ENCODE assay signal across 2 cellular contexts in the genomic region with DNA sequence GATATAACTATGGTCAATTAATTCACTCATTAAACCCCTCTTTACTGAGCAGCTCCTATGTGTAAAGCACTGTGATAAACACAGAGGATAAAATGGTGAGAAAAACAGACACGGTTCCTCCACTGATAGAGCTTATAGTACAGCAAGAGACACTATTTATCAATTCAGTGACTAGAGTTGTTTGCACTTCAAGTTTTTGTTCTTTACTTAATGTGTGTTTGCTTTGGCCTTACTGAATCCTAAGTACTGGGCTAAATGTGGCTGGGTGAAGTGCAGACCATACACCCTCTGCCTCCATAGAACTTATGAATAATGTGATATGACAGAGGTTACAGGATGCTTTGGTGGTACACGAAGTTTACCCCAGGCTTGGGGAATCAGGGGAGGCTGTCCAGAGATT.
TF ChIP-seq lines count a peak whose summit lies in the region.

No MANE protein-coding gene starts in this region.

TF ChIP-seq in SK-N-SH, 30 proteins besides CTCF, POLR2A, EP300 and RAD21:
- TF ChIP-seq, protein P1, sequence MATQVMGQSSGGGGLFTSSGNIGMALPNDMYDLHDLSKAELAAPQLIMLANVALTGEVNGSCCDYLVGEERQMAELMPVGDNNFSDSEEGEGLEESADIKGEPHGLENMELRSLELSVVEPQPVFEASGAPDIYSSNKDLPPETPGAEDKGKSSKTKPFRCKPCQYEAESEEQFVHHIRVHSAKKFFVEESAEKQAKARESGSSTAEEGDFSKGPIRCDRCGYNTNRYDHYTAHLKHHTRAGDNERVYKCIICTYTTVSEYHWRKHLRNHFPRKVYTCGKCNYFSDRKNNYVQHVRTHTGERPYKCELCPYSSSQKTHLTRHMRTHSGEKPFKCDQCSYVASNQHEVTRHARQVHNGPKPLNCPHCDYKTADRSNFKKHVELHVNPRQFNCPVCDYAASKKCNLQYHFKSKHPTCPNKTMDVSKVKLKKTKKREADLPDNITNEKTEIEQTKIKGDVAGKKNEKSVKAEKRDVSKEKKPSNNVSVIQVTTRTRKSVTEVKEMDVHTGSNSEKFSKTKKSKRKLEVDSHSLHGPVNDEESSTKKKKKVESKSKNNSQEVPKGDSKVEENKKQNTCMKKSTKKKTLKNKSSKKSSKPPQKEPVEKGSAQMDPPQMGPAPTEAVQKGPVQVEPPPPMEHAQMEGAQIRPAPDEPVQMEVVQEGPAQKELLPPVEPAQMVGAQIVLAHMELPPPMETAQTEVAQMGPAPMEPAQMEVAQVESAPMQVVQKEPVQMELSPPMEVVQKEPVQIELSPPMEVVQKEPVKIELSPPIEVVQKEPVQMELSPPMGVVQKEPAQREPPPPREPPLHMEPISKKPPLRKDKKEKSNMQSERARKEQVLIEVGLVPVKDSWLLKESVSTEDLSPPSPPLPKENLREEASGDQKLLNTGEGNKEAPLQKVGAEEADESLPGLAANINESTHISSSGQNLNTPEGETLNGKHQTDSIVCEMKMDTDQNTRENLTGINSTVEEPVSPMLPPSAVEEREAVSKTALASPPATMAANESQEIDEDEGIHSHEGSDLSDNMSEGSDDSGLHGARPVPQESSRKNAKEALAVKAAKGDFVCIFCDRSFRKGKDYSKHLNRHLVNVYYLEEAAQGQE (IDR thresholded peaks at IDR 0.05; ENCODE audit: low read depth, low read length), result no peak
- TF ChIP-seq FOXM1 (IDR thresholded peaks at IDR 0.05; ENCODE audit: low read depth), result no peak
- TF ChIP-seq POLR2AphosphoS5 (IDR thresholded peaks at IDR 0.05; ENCODE audit: low read depth, low read length), result no peak
- no peak for TF ChIP-seq JUND (IDR thresholded peaks at IDR 0.05)
- TF ChIP-seq SIN3A (IDR thresholded peaks at IDR 0.05; ENCODE audit: borderline replicate concordance, low read depth, low read length), result no peak
- no peak for TF ChIP-seq GATA2 (CRISPR knock-in tag; IDR thresholded peaks at IDR 0.05)
TF ChIP-seq in SK-N-SH: peak in this region for 0.

TF ChIP-seq in SK-N-SH treated with all-trans-retinoic acid at 6 μM for 48 hours, 23 proteins besides CTCF, POLR2A, EP300 and RAD21 (continued from another document):
- no peak for TF ChIP-seq ZNF8 (CRISPR knock-in tag; IDR thresholded peaks at IDR 0.05)
- TF ChIP-seq, protein P2, sequence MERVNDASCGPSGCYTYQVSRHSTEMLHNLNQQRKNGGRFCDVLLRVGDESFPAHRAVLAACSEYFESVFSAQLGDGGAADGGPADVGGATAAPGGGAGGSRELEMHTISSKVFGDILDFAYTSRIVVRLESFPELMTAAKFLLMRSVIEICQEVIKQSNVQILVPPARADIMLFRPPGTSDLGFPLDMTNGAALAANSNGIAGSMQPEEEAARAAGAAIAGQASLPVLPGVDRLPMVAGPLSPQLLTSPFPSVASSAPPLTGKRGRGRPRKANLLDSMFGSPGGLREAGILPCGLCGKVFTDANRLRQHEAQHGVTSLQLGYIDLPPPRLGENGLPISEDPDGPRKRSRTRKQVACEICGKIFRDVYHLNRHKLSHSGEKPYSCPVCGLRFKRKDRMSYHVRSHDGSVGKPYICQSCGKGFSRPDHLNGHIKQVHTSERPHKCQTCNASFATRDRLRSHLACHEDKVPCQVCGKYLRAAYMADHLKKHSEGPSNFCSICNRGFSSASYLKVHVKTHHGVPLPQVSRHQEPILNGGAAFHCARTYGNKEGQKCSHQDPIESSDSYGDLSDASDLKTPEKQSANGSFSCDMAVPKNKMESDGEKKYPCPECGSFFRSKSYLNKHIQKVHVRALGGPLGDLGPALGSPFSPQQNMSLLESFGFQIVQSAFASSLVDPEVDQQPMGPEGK (CRISPR knock-in tag; IDR thresholded peaks at IDR 0.05; ENCODE audit: borderline replicate concordance), result no peak
- no peak for TF ChIP-seq ARNTL (CRISPR knock-in tag; IDR thresholded peaks at IDR 0.05; ENCODE audit: borderline replicate concordance, low read depth)
- TF ChIP-seq SNAI2 (CRISPR knock-in tag; IDR thresholded peaks at IDR 0.05), result no peak
- no peak for TF ChIP-seq BACH2 (CRISPR knock-in tag; IDR thresholded peaks at IDR 0.05; ENCODE audit: borderline replicate concordance)
- TF ChIP-seq, protein P3, sequence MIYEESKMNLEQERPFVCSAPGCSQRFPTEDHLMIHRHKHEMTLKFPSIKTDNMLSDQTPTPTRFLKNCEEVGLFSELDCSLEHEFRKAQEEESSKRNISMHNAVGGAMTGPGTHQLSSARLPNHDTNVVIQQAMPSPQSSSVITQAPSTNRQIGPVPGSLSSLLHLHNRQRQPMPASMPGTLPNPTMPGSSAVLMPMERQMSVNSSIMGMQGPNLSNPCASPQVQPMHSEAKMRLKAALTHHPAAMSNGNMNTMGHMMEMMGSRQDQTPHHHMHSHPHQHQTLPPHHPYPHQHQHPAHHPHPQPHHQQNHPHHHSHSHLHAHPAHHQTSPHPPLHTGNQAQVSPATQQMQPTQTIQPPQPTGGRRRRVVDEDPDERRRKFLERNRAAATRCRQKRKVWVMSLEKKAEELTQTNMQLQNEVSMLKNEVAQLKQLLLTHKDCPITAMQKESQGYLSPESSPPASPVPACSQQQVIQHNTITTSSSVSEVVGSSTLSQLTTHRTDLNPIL (CRISPR knock-in tag; IDR thresholded peaks at IDR 0.05; ENCODE audit: low read depth), result no peak
- no peak for TF ChIP-seq GLIS3 (CRISPR knock-in tag; IDR thresholded peaks at IDR 0.05)
- TF ChIP-seq, protein P4, sequence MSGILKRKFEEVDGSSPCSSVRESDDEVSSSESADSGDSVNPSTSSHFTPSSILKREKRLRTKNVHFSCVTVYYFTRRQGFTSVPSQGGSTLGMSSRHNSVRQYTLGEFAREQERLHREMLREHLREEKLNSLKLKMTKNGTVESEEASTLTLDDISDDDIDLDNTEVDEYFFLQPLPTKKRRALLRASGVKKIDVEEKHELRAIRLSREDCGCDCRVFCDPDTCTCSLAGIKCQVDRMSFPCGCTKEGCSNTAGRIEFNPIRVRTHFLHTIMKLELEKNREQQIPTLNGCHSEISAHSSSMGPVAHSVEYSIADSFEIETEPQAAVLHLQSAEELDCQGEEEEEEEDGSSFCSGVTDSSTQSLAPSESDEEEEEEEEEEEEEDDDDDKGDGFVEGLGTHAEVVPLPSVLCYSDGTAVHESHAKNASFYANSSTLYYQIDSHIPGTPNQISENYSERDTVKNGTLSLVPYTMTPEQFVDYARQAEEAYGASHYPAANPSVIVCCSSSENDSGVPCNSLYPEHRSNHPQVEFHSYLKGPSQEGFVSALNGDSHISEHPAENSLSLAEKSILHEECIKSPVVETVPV (CRISPR knock-in tag; IDR thresholded peaks at IDR 0.05), result no peak
- no peak for TF ChIP-seq ISL1 (CRISPR knock-in tag; IDR thresholded peaks at IDR 0.05)
- TF ChIP-seq OSR1 (CRISPR knock-in tag; IDR thresholded peaks at IDR 0.05), result no peak
- no peak for TF ChIP-seq ZFP30 (CRISPR knock-in tag; IDR thresholded peaks at IDR 0.05)
- TF ChIP-seq PPARA (CRISPR knock-in tag; IDR thresholded peaks at IDR 0.05; ENCODE audit: borderline replicate concordance), result no peak
